10 cellular contexts compared by ENCODE assay signal in genomic region chr17:65914784-65915342, GRCh38.
A peak's percentile ranks its signal among the peaks of the same experiment; 100 is the strongest.
DNase-seq lines count a peak whose midpoint lies in the region; ATAC-seq and TF ChIP-seq lines count a peak whose summit lies in the region.
"Had no signal": no experiment of that assay in that cellular context is flagged by ENCODE, and none has a peak within 500 bp of the region (broad histone marks: within the 10 kb centered on the region; RNA-seq: fewer than 3 reads in every experiment).

No MANE protein-coding gene starts in this region.

- POLR2A ChIA-PET in CD8-positive, alpha-beta T cell (lab: Charles Lee) = no interaction called here

- H3K4me1 ChIP-seq in CD8-positive, alpha-beta T cell (ENCODE audit: insufficient read depth, low read length) = peaks cover 7% of the 10 kb centered on the region
- H3K4me1 ChIP-seq in smooth muscle cell (ENCODE audit: low read depth) = peaks cover 13% of the 10 kb centered on the region

- WGBS in smooth muscle cell (ENCODE audit: low lambda C conversion rate) = 92% methylated on average over 5 of the region's 5 CpGs

- H3K36me3 Mint-ChIP-seq in CD8-positive, alpha-beta T cell = no peaks in the 10 kb centered on the region
- H3K36me3 Mint-ChIP-seq in effector memory CD8-positive, alpha-beta T cell (ENCODE audit: insufficient read depth) = no peaks in the 10 kb centered on the region

- H3K79me2 ChIP-seq in smooth muscle cell (ENCODE audit: low read depth) = no peaks in the 10 kb centered on the region

- H3K27me3 Mint-ChIP-seq in CD8-positive, alpha-beta T cell (ENCODE audit: low read depth) = no peaks in the 10 kb centered on the region
- no peaks in the 10 kb centered on the region for H3K27me3 Mint-ChIP-seq in effector memory CD8-positive, alpha-beta T cell

- TF ChIP-seq CTCF in epithelial cell of esophagus (IDR thresholded peaks at IDR 0.05; ENCODE audit: insufficient read depth, low read depth, low read length, missing control alignments) (no peak), smooth muscle cell (IDR thresholded peaks at IDR 0.05; ENCODE audit: borderline replicate concordance, insufficient read depth, poor library complexity, severe bottlenecking) (no peak)
- TF ChIP-seq CTCF in CD8-positive, alpha-beta T cell (IDR thresholded peaks at IDR 0.05) = no peak

- DNase-seq in epithelial cell of esophagus (ENCODE audit: low read depth) (peak; percentile 9), NCI-H510A (lab: John Stamatoyannopoulos, UW) (no peak), smooth muscle cell (lab: John Stamatoyannopoulos, UW; ENCODE audit: unreplicated experiment) (no peak)
- DNase-seq in CD8-positive, alpha-beta T cell = no peak
- no peak for DNase-seq in effector memory CD8-positive, alpha-beta T cell
- DNase-seq: NCI-H748 treated with DMSO at 0.1 percent for 48 hours had no signal

- no peak overlapping the region for H2AFZ ChIP-seq in smooth muscle cell (ENCODE audit: low read depth)

- H3K4me3 ChIP-seq in epithelial cell of esophagus (ENCODE audit: low read length) (no peak overlapping the region), smooth muscle cell (no peak overlapping the region)
- H3K4me3 ChIP-seq in CD8-positive, alpha-beta T cell (ENCODE audit: low read depth, low read length) = no peak overlapping the region

- peaks cover 6% of the 10 kb centered on the region for H3K4me1 Mint-ChIP-seq in CD8-positive, alpha-beta T cell (ENCODE audit: low read depth)
- H3K4me1 Mint-ChIP-seq in effector memory CD8-positive, alpha-beta T cell (ENCODE audit: low read depth in 2 of 2) = peaks cover 7 to 8% of the 10 kb centered on the region in 2 donors

- H3K9me3 Mint-ChIP-seq in CD8-positive, alpha-beta T cell = peaks cover 12% of the 10 kb centered on the region
- H3K9me3 Mint-ChIP-seq in effector memory CD8-positive, alpha-beta T cell = peaks cover 8 to 16% of the 10 kb centered on the region in 2 donors

- H3K27ac ChIP-seq in CD8-positive, alpha-beta T cell (ENCODE audit: low read depth, low read length) = no peak overlapping the region
- H3K27ac ChIP-seq in smooth muscle cell (ENCODE audit: low read depth) = no peak overlapping the region

- H3F3A ChIP-seq in smooth muscle cell (ENCODE audit: low read depth) = no peaks in the 10 kb centered on the region

- H3K27ac Mint-ChIP-seq in CD8-positive, alpha-beta T cell = no peak overlapping the region
- peak overlapping the region in 1 of 2 donors; percentile 3 for H3K27ac Mint-ChIP-seq in effector memory CD8-positive, alpha-beta T cell
- H3K27ac Mint-ChIP-seq: nephron had no signal

- H3K9ac ChIP-seq in smooth muscle cell (ENCODE audit: low read depth) = no peak overlapping the region

- H3K9me3 ChIP-seq in CD8-positive, alpha-beta T cell (ENCODE audit: low read length) = no peaks in the 10 kb centered on the region
- H3K9me3 ChIP-seq in smooth muscle cell (replicated peaks; ENCODE audit: low read depth) = no peaks in the 10 kb centered on the region

- CTCF ChIA-PET in CD8-positive, alpha-beta T cell (lab: Charles Lee) = no interaction called here

- H3K36me3 ChIP-seq in CD8-positive, alpha-beta T cell (ENCODE audit: insufficient read depth, low read length) = no peaks in the 10 kb centered on the region
- no peaks in the 10 kb centered on the region for H3K36me3 ChIP-seq in smooth muscle cell (ENCODE audit: low read depth)

- no peak overlapping the region for H3K4me3 Mint-ChIP-seq in CD8-positive, alpha-beta T cell
- H3K4me3 Mint-ChIP-seq in effector memory CD8-positive, alpha-beta T cell = peak overlapping the region in 1 of 2 donors; percentile 3
- H3K4me3 Mint-ChIP-seq: nephron had no signal

- ATAC-seq in GM18873 (IDR thresholded peaks at IDR 0.05; ENCODE audit: low FRiP score, unreplicated experiment) = peak; percentile 99
- ATAC-seq in GM21619 (IDR thresholded peaks at IDR 0.05; ENCODE audit: unreplicated experiment) = peak; percentile 99
- ATAC-seq in HG03469 (IDR thresholded peaks at IDR 0.05; ENCODE audit: unreplicated experiment) = peak; percentile 96
- ATAC-seq in CD8-positive, alpha-beta T cell = no peak
- ATAC-seq in effector memory CD8-positive, alpha-beta T cell (replicated peaks) = no peak

- intact Hi-C loops in CD8-positive, alpha-beta T cell (cut with DNase I, micrococcal nuclease) = no loop called here

- H4K20me1 ChIP-seq in smooth muscle cell (ENCODE audit: low read depth) = no peaks in the 10 kb centered on the region

- no peaks in the 10 kb centered on the region for H3K27me3 ChIP-seq in CD8-positive, alpha-beta T cell (ENCODE audit: insufficient read depth, low read length)
- no peaks in the 10 kb centered on the region for H3K27me3 ChIP-seq in smooth muscle cell (ENCODE audit: low read depth)

- no peak overlapping the region for H3K4me2 ChIP-seq in smooth muscle cell

Comparison
In these comparisons a context has a peak if more than half of its experiments do, and no peak if none do; other contexts are left out.
1. ATAC-seq: peak in GM18873 (single experiment), GM21619 (single experiment) and HG03469 (single experiment); none in CD8-positive, alpha-beta T cell (single experiment) and effector memory CD8-positive, alpha-beta T cell (single experiment).